Comparison of ENCODE assay signal across 9 cellular contexts in genomic region chr14:61561657-61562276, GRCh38.
DNase-seq lines count a peak whose midpoint lies in the region; ATAC-seq and TF ChIP-seq lines count a peak whose summit lies in the region.
"Had no signal": no experiment of that assay in that cellular context is flagged by ENCODE, and none has a peak within 500 bp of the region (broad histone marks: within the 10 kb centered on the region; RNA-seq: fewer than 3 reads in every experiment).

No MANE protein-coding gene starts in this region.

- peaks cover 71% of the 10 kb centered on the region for H3K4me1 Mint-ChIP-seq in nephron
- H3K4me1 Mint-ChIP-seq in CD8-positive, alpha-beta T cell (ENCODE audit: low read depth): peaks cover 10% of the 10 kb centered on the region

- H3K9me3 Mint-ChIP-seq in nephron: peaks cover 2% of the 10 kb centered on the region
- H3K9me3 Mint-ChIP-seq in CD8-positive, alpha-beta T cell: no peaks in the 10 kb centered on the region

- intact Hi-C loops in PC-3 (cut with micrococcal nuclease): loop anchor here (1.0 to 10.0 kb wide), 13 partner anchors 7 to 443 kb away; partner anchors contain the start of gene HIF1A
- intact Hi-C loops in CD8-positive, alpha-beta T cell (cut with DNase I, micrococcal nuclease): no loop called here

- no peaks in the 10 kb centered on the region for H3K36me3 ChIP-seq in PC-3 (ENCODE audit: low read depth, low read length)
- H3K36me3 ChIP-seq in CD8-positive, alpha-beta T cell (ENCODE audit: insufficient read depth, low read length): no peaks in the 10 kb centered on the region

- H3K27me3 Mint-ChIP-seq in nephron (ENCODE audit: low read depth): peaks cover 4% of the 10 kb centered on the region
- no peaks in the 10 kb centered on the region for H3K27me3 Mint-ChIP-seq in CD8-positive, alpha-beta T cell (ENCODE audit: low read depth)

- H3K27ac ChIP-seq in PC-3 (ENCODE audit: low read length): peak overlapping the region; percentile 96
- H3K27ac ChIP-seq in CD8-positive, alpha-beta T cell (ENCODE audit: low read depth, low read length): no peak overlapping the region
- H3K27ac ChIP-seq: KMS-11 had no signal

- no peaks in the 10 kb centered on the region for H3K36me3 Mint-ChIP-seq in nephron (ENCODE audit: low read depth)
- peaks cover 3% of the 10 kb centered on the region for H3K36me3 Mint-ChIP-seq in CD8-positive, alpha-beta T cell

- no peaks in the 10 kb centered on the region for H3K27me3 ChIP-seq in PC-3 (ENCODE audit: low read length)
- H3K27me3 ChIP-seq in CD8-positive, alpha-beta T cell (ENCODE audit: insufficient read depth, low read length): no peaks in the 10 kb centered on the region

- peak; percentile 39 for ATAC-seq in PC-3
- no peak for ATAC-seq in CD8-positive, alpha-beta T cell
- no peak for ATAC-seq in GM21390 (IDR thresholded peaks at IDR 0.05; ENCODE audit: unreplicated experiment)
- no peak for ATAC-seq in GM18873 (IDR thresholded peaks at IDR 0.05; ENCODE audit: low FRiP score, unreplicated experiment)

- H3K4me3 ChIP-seq in PC-3 (ENCODE audit: low read length) (peak overlapping the region; percentile 19; the same call in 1 of the 2 replicates), epithelial cell of esophagus (ENCODE audit: low read length) (no peak overlapping the region)
- H3K4me3 ChIP-seq in CD8-positive, alpha-beta T cell (ENCODE audit: low read depth, low read length): no peak overlapping the region

- no peaks in the 10 kb centered on the region for H3K9me2 ChIP-seq in PC-3 (replicated peaks; ENCODE audit: low read length)

- DNase-seq in DMS53 treated with DMSO at 0.1 percent for 48 hours (lab: John Stamatoyannopoulos, UW; ENCODE audit: unreplicated experiment): peak; percentile 58
- DNase-seq in PC-3: peak; percentile 99
- DNase-seq in epithelial cell of esophagus (ENCODE audit: low read depth): peak; percentile 98
- DNase-seq in CD8-positive, alpha-beta T cell: no peak
- no peak for DNase-seq in COR-L47 (lab: John Stamatoyannopoulos, UW)

- H3K4me1 ChIP-seq in PC-3 (ENCODE audit: insufficient read depth, low read length): peaks cover 90% of the 10 kb centered on the region
- no peaks in the 10 kb centered on the region for H3K4me1 ChIP-seq in CD8-positive, alpha-beta T cell (ENCODE audit: insufficient read depth, low read length)

- H3K9me3 ChIP-seq in PC-3 (ENCODE audit: low read length): no peaks in the 10 kb centered on the region
- no peaks in the 10 kb centered on the region for H3K9me3 ChIP-seq in CD8-positive, alpha-beta T cell (ENCODE audit: low read length)

- H3K79me2 ChIP-seq in PC-3 (ENCODE audit: low read length): peaks cover 9% of the 10 kb centered on the region; the same call in 1 of the 2 replicates

- TSS peak; percentile 49 for BruUV-seq in PC-3 (replicated peaks; lab: Mats Ljungman, UMichigan)

- H3K4me3 Mint-ChIP-seq in nephron: no peak overlapping the region
- H3K4me3 Mint-ChIP-seq in CD8-positive, alpha-beta T cell: no peak overlapping the region

- TF ChIP-seq CTCF in PC-3 (conservative IDR thresholded peaks at IDR 0.05; ENCODE audit: low read depth, low read length) (peak; percentile 25; the same call in 1 of the 2 replicates), epithelial cell of esophagus (IDR thresholded peaks at IDR 0.05; ENCODE audit: insufficient read depth, low read depth, low read length, missing control alignments) (no peak), nephron (IDR thresholded peaks at IDR 0.05; ENCODE audit: unreplicated experiment in 3 of 3) (no peak)
- TF ChIP-seq CTCF in CD8-positive, alpha-beta T cell (IDR thresholded peaks at IDR 0.05): no peak

- CTCF ChIA-PET in PC-3 (lab: Charles Lee): interaction anchor here (0.5 to 0.7 kb wide), 5 partner anchors 70 to 226 kb away, joined by 3 to 8 read pairs (median 3); no protein-coding TSS in a partner anchor
- CTCF ChIA-PET in CD8-positive, alpha-beta T cell (lab: Charles Lee): interaction anchor here (0.9 to 1.6 kb wide), 2 partner anchors 8 to 46 kb away, joined by 3 to 7 read pairs; no protein-coding TSS in a partner anchor

- H3F3A ChIP-seq in PC-3 (ENCODE audit: low read length, unreplicated experiment): peaks cover 30% of the 10 kb centered on the region

- H4K20me1 ChIP-seq in PC-3 (ENCODE audit: low read length): no peaks in the 10 kb centered on the region

- H3K27ac Mint-ChIP-seq in nephron: peak overlapping the region; percentile 90 to 93 (median 90)
- H3K27ac Mint-ChIP-seq in CD8-positive, alpha-beta T cell: no peak overlapping the region

- POLR2A ChIA-PET in PC-3 (lab: Charles Lee; ENCODE audit: unreplicated experiment): interaction anchor here (0.5 to 1.8 kb wide), 13 partner anchors 8 to 371 kb away, joined by 3 to 15 read pairs (median 6); partner anchors contain the start of gene HIF1A
- POLR2A ChIA-PET in CD8-positive, alpha-beta T cell (lab: Charles Lee): no interaction called here

- peak overlapping the region; percentile 71 for H3K4me2 ChIP-seq in PC-3 (ENCODE audit: low read length)
- H3K4me2 ChIP-seq: KMS-11 had no signal

- peak overlapping the region; percentile 94 for H3K9ac ChIP-seq in PC-3 (ENCODE audit: low read length)
- H3K9ac ChIP-seq: KMS-11 had no signal

- no peak overlapping the region for H2AFZ ChIP-seq in PC-3 (ENCODE audit: low read length)

Comparison
In these comparisons a context has a peak if more than half of its experiments do, and no peak if none do; other contexts are left out.
1. DNase-seq: peak in DMS53 treated with DMSO at 0.1 percent for 48 hours (single experiment), PC-3 (single experiment) and epithelial cell of esophagus (single experiment); none in CD8-positive, alpha-beta T cell (0 of 7) and COR-L47 (single experiment).